Comparison of ENCODE assay signal across 1 cellular context in the genomic region with DNA sequence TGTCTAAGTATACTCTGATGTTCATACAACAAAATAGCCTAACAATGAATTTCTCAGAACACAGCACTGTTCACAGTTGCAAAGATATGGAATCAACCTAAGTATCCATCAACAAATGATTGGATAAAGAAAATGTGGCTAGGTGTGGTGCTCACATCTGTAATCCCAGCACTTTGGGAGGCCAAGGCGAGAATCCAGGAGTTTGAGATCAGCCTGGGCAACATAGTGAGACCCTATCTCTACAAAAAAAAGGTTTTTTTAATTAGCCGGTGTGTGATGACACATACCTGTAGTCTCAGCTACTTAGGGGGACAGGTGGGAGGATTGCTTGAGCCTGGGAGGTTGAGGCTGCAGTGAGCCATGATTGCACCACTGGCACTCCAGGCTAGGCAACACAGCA.
TF ChIP-seq lines count a peak whose summit lies in the region.

No MANE protein-coding gene starts in this region.

TF ChIP-seq in GM12878, 131 proteins besides CTCF, POLR2A, EP300 and RAD21:
- TF ChIP-seq MTA2 (IDR thresholded peaks at IDR 0.05; ENCODE audit: low read depth) (peak; percentile 34; the same call in 1 of the 2 replicates), PML (IDR thresholded peaks at IDR 0.05; ENCODE audit: low read length) (no peak), SMARCA5 (IDR thresholded peaks at IDR 0.05) (0 out of 2 replicates have a peak, but pooled peaks have one; percentile 54), HDAC2 (IDR thresholded peaks at IDR 0.05) (no peak)
